In genomic region chr2:174024524-174025270, GRCh38 we compare ENCODE assay signal across 8 cellular contexts. TPM values are rescaled to one million over a fixed set of nuclear protein-coding genes. Genes with fewer than 3 reads are reported as not detected.
DNase-seq lines count a peak whose midpoint lies in the region; ATAC-seq, FAIRE-seq and TF ChIP-seq lines count a peak whose summit lies in the region.

No MANE protein-coding gene starts in this region.

- no TSS peak for BruUV-seq in IMR-90 (replicated peaks; lab: Mats Ljungman, UMichigan)
- no TSS peak for BruUV-seq in MCF 10A (replicated peaks; lab: Mats Ljungman, UMichigan)
- BruUV-seq in HepG2 (replicated peaks; lab: Mats Ljungman, UMichigan): no TSS peak

- H3K9me3 ChIP-seq in IMR-90 (ENCODE audit: control insufficient read depth, insufficient read depth, low read length) (no peaks in the 10 kb centered on the region), HepG2 (ENCODE audit: low read length) (no peaks in the 10 kb centered on the region)

- WGBS in IMR-90 (ENCODE audit: extremely low coverage in 2 of 2, insufficient read length in 1 of 2), 2 experiments: 36% methylated on average over 5 of the region's 14 CpGs; no CpG with 5 or more reads in 1 of the 2 experiments
- WGBS in HepG2 (ENCODE audit: low lambda C conversion rate): 2% methylated on average over 14 of the region's 14 CpGs

- H2AK9ac ChIP-seq in IMR-90 (replicated peaks; ENCODE audit: low read depth, low read length, poor library complexity): peak overlapping the region; percentile 47

- H3K79me1 ChIP-seq in IMR-90 (ENCODE audit: low read depth in 1 of 2, low read length in 2 of 2): no peaks in the 10 kb centered on the region

- H4K8ac ChIP-seq in IMR-90 (ENCODE audit: low read depth in 2 of 2, low read length in 2 of 2): peak overlapping the region; percentile 62 to 63; a peak in 3 of 4 replicates

- H3K4me3 ChIP-seq in IMR-90 (ENCODE audit: insufficient read depth, low read depth, low read length): no peak overlapping the region
- peak overlapping the region; percentile 32 to 70 (median 39) for H3K4me3 ChIP-seq in HepG2 (replicated peaks in 1 of 3; ENCODE audit: insufficient read depth in 1 of 3, low read depth in 2 of 3, low read length in 3 of 3)

- dilution Hi-C loops in IMR-90 (cut with HindIII; ENCODE audit: low sequenced_read_pairs, unreplicated experiment): no loop called here

- peak overlapping the region; percentile 89 for H2AFZ ChIP-seq in IMR-90 (replicated peaks; ENCODE audit: low read length, poor library complexity)
- H2AFZ ChIP-seq in HepG2 (ENCODE audit: low read length): peak overlapping the region; percentile 73

- intact Hi-C loops in IMR-90 (cut with micrococcal nuclease) (no loop called here), MCF 10A (cut with micrococcal nuclease) (no loop called here), HepG2 (cut with micrococcal nuclease; ENCODE audit: unreplicated experiment) (loop anchor here (1.0 to 2.0 kb wide), 2 partner anchors 14 to 66 kb away; no protein-coding TSS in a partner anchor)

- H3K27me3 ChIP-seq in IMR-90 (ENCODE audit: control insufficient read depth, insufficient read depth, low read length): no peaks in the 10 kb centered on the region
- peaks cover 0 to 3% of the 10 kb centered on the region in 2 experiments; a peak in 1 of 5 replicates for H3K27me3 ChIP-seq in HepG2 (ENCODE audit: control insufficient read depth in 1 of 2, insufficient read depth in 2 of 2, low read length in 2 of 2)

- H3K4me1 ChIP-seq in IMR-90 (ENCODE audit: control insufficient read depth, insufficient read depth, low read length) (peaks cover 25% of the 10 kb centered on the region), HepG2 (ENCODE audit: insufficient read depth, low read length) (peaks cover 36% of the 10 kb centered on the region)

- TF ChIP-seq CTCF in IMR-90 (conservative IDR thresholded peaks at IDR 0.05; ENCODE audit: low read depth, low read length) (no peak), MCF 10A (IDR thresholded peaks at IDR 0.05; ENCODE audit: unreplicated experiment) (no peak), HepG2 (CRISPR knock-in tag; IDR thresholded peaks at IDR 0.05) (no peak), GM10248 (IDR thresholded peaks at IDR 0.05; ENCODE audit: control extremely low read depth, extremely low read depth, low read depth, missing control alignments) (no peak)

- no peaks in the 10 kb centered on the region for H3K9me3 Mint-ChIP-seq in MCF 10A (ENCODE audit: unreplicated experiment)

- H2BK5ac ChIP-seq in IMR-90 (ENCODE audit: low read depth, low read length, poor library complexity, severe bottlenecking): peak overlapping the region; percentile 68

- H3K36me3 ChIP-seq in IMR-90 (ENCODE audit: control insufficient read depth, insufficient read depth, low read length): no peaks in the 10 kb centered on the region
- no peaks in the 10 kb centered on the region for H3K36me3 ChIP-seq in HepG2 (replicated peaks in 1 of 2; ENCODE audit: control insufficient read depth in 1 of 2, insufficient read depth in 2 of 2, low read length in 2 of 2)

- H4K20me1 ChIP-seq in IMR-90 (ENCODE audit: insufficient read depth, low read length) (no peaks in the 10 kb centered on the region), HepG2 (ENCODE audit: insufficient read depth, low read length) (no peaks in the 10 kb centered on the region)

- FAIRE-seq in HepG2 (lab: Jason Lieb, UNC): peak; percentile 21

- TF ChIP-seq RAD21 in IMR-90 (IDR thresholded peaks at IDR 0.05; ENCODE audit: low read length) (no peak), HepG2 (CRISPR knock-in tag; IDR thresholded peaks at IDR 0.05) (no peak)

- peak; percentile 16 for ATAC-seq in IMR-90 (ENCODE audit: low read depth)
- peak; percentile 52 for ATAC-seq in HepG2
- ATAC-seq in HG03175 (IDR thresholded peaks at IDR 0.05; ENCODE audit: unreplicated experiment): no peak
- no peak for ATAC-seq in stimulated activated naive CD8-positive, alpha-beta T cell treated with anti-CD3 and anti-CD28 coated beads, Interleukin-15, Interleukin-2, amounts not matched to agents 100 U/mL and 50 U/mL, for 24 hours

- CTCF ChIA-PET in IMR-90 (lab: Yijun Ruan, JAX): interaction anchor here (0.8 kb wide), 1 partner anchor 407 kb away, joined by 3 read pairs; no protein-coding TSS in a partner anchor
- CTCF ChIA-PET in MCF 10A (lab: Yijun Ruan, JAX): interaction anchor here (0.6 to 1.5 kb wide), 3 partner anchors 9 to 451 kb away, joined by 3 read pairs; no protein-coding TSS in a partner anchor
- CTCF ChIA-PET in HepG2 (lab: Yijun Ruan, JAX; ENCODE audit: low intra/inter-chr PET ratio, low total read pairs): no interaction called here
- CTCF ChIA-PET in GM10248 (lab: Yijun Ruan, JAX): interaction anchor here (0.9 to 1.4 kb wide), 6 partner anchors 9 to 33 kb away, joined by 3 to 4 read pairs (median 3); no protein-coding TSS in a partner anchor

- TF ChIP-seq POLR2A in IMR-90 (IDR thresholded peaks at IDR 0.05; ENCODE audit: low read depth, low read length) (no peak), HepG2 (IDR thresholded peaks at IDR 0.05; ENCODE audit: insufficient read depth in 1 of 2, low read depth in 2 of 2, low read length in 2 of 2) (0 out of 4 replicates have a peak, but pooled peaks of 1 of the 2 experiments have one; percentile 37)

- peak overlapping the region; percentile 20; the same call in 1 of the 2 replicates for H3K56ac ChIP-seq in IMR-90 (ENCODE audit: extremely low read depth, insufficient read depth, low read length)

- peak overlapping the region; percentile 78 for H3K18ac ChIP-seq in IMR-90 (ENCODE audit: low read depth, low read length)

- no peaks in the 10 kb centered on the region for H3K79me2 ChIP-seq in HepG2 (ENCODE audit: insufficient read depth, low read length)

- in situ Hi-C loops in IMR-90 (cut with MboI; ENCODE audit: low sequenced_read_pairs) (no loop called here), HepG2 (cut with HindIII; ENCODE audit: extremely low pct_ligation_motif_present, low pct_unique_long_range_greater_than_20kb) (loop anchor here (25.0 kb wide), 1 partner anchor 612 kb away; no protein-coding TSS in a partner anchor), KBM-7 (cut with MboI; ENCODE audit: low pct_unique_long_range_greater_than_20kb, low sequenced_read_pairs) (no loop called here)

- H4K91ac ChIP-seq in IMR-90 (ENCODE audit: insufficient read depth, low read depth, low read length): peak overlapping the region; percentile 69

- peak overlapping the region; percentile 88 for H2BK120ac ChIP-seq in IMR-90 (ENCODE audit: low read depth, low read length)

- no peak overlapping the region for H3K4me3 Mint-ChIP-seq in MCF 10A (ENCODE audit: unreplicated experiment)

- peak overlapping the region; percentile 80 for H3K4ac ChIP-seq in IMR-90 (ENCODE audit: low read depth, low read length)

- POLR2A ChIA-PET in IMR-90 (lab: Charles Lee; ENCODE audit: unreplicated experiment): interaction anchor here (1.5 kb wide), 1 partner anchor 59 kb away, joined by 8 read pairs; no protein-coding TSS in a partner anchor
- POLR2A ChIA-PET in MCF 10A (lab: Yijun Ruan, JAX): interaction anchor here (0.7 to 1.9 kb wide), 10 partner anchors 10 to 1972 kb away, joined by 3 to 7 read pairs (median 4); partner anchors contain the start of gene SP3
- POLR2A ChIA-PET in HepG2 (lab: Yijun Ruan, JAX): interaction anchor here (0.9 to 2.5 kb wide), 6 partner anchors 13 to 224 kb away, joined by 3 to 11 read pairs (median 4); partner anchors contain the start of gene OLA1
- POLR2A ChIA-PET in GM10248 (lab: Yijun Ruan, JAX): no interaction called here

- H3K9ac ChIP-seq in IMR-90 (ENCODE audit: low read depth, low read length): peak overlapping the region; percentile 10; the same call in 1 of the 2 replicates
- peak overlapping the region; percentile 49 for H3K9ac ChIP-seq in HepG2 (ENCODE audit: insufficient read depth, low read depth, low read length)

- no peaks in the 10 kb centered on the region for H3K27me3 Mint-ChIP-seq in MCF 10A (ENCODE audit: insufficient read depth, unreplicated experiment)

- peak overlapping the region; percentile 76; the same call in 1 of the 2 replicates for H3K14ac ChIP-seq in IMR-90 (replicated peaks; ENCODE audit: low read depth, low read length)

- peak overlapping the region; percentile 57 for H4K5ac ChIP-seq in IMR-90 (ENCODE audit: low read depth, low read length)

- peak overlapping the region; percentile 64 for H3K23ac ChIP-seq in IMR-90 (ENCODE audit: low read depth, low read length)

- peaks cover 9% of the 10 kb centered on the region for H3K4me1 Mint-ChIP-seq in MCF 10A (ENCODE audit: insufficient read depth, unreplicated experiment)

- TF ChIP-seq EP300 in HepG2 (IDR thresholded peaks at IDR 0.05; ENCODE audit: low read depth in 2 of 2, low read length in 2 of 2) (no peak), HepG2 (CRISPR knock-in tag; IDR thresholded peaks at IDR 0.05; ENCODE audit: borderline replicate concordance) (no peak)

- H2AK5ac ChIP-seq in IMR-90 (ENCODE audit: low read depth, low read length): peak overlapping the region; percentile 58; the same call in 1 of the 2 replicates

- H3K9me1 ChIP-seq in IMR-90 (ENCODE audit: insufficient read depth, low read length): peaks cover 6% of the 10 kb centered on the region

- peak overlapping the region; percentile 72; the same call in 2 of the 3 replicates for H2BK15ac ChIP-seq in IMR-90 (ENCODE audit: low read depth, low read length)

- peak overlapping the region; percentile 84 for H3K27ac Mint-ChIP-seq in MCF 10A (ENCODE audit: low read depth, unreplicated experiment)

- H3K4me2 ChIP-seq in IMR-90 (ENCODE audit: low read depth, low read length) (peak overlapping the region; percentile 15; the same call in 1 of the 2 replicates), HepG2 (ENCODE audit: low read depth, low read length) (peak overlapping the region; percentile 94)

- peak; percentile 80 for DNase-seq in IMR-90
- DNase-seq in MCF 10A (ENCODE audit: unreplicated experiment): peak; percentile 27
- DNase-seq in HepG2 (ENCODE audit: low spot score): no peak
- no peak for DNase-seq in GM10248 (ENCODE audit: extremely low spot score)
- no peak for DNase-seq in KBM-7
- DNase-seq in stimulated activated naive CD8-positive, alpha-beta T cell treated with anti-CD3 and anti-CD28 coated beads, Interleukin-15, Interleukin-2, amounts not matched to agents 100 U/mL and 50 U/mL, for 24 hours: no peak

- peak overlapping the region; percentile 47 for H2BK20ac ChIP-seq in IMR-90 (ENCODE audit: low read depth, low read length)

- H3K27ac ChIP-seq in IMR-90 (ENCODE audit: insufficient read depth, low read length) (peak overlapping the region; percentile 89; the same call in 1 of the 2 replicates), HepG2 (ENCODE audit: extremely low read length, insufficient read depth, low read length) (no peak overlapping the region), temporal lobe (ENCODE audit: low read depth, low read length) (peak overlapping the region; percentile 45)

- H3K36me3 Mint-ChIP-seq in MCF 10A (ENCODE audit: insufficient read depth, unreplicated experiment): peaks cover 7% of the 10 kb centered on the region

RNA-seq across cellular contexts. Expression of gene SP3, which starts 59.5 kb away (rescaled TPM):
- total RNA-seq in IMR-90 (2012; rRNA removed) (136 and 137 TPM in 2 replicates), MCF 10A (2022) (62.1 and 73.8 TPM in 2 replicates), HepG2 (2016; rRNA removed; fragmentation: Illumina TruSeq; extraction: Trizol) (132 and 171 TPM in 2 replicates), temporal lobe (103 TPM)
- polyA plus RNA-seq in IMR-90 (2012; rRNA removed) (19.9 and 26.7 TPM in 2 replicates), HepG2 (2011; rRNA removed) (53.9 and 57.3 TPM in 2 replicates)
- 4.2 and 6.6 TPM in 2 replicates for polyA plus RNA-seq in IMR-90 (2012; cell fraction: cytosol; rRNA removed)
- 6.3 and 36.0 TPM in 2 replicates for polyA plus RNA-seq in IMR-90 (2012; cell fraction: nucleus; rRNA removed; ENCODE audit: low replicate concordance)
- 46.7 and 54.6 TPM in 2 replicates for total RNA-seq in HepG2 (2016; cell fraction: cytosol; rRNA removed; fragmentation: Illumina TruSeq; extraction: Trizol; ENCODE audit: low read depth)
- 129 and 171 TPM in 2 replicates for total RNA-seq in HepG2 (2016; cell fraction: insoluble cytoplasmic fraction; rRNA removed; fragmentation: Illumina TruSeq; extraction: Trizol)
- total RNA-seq in HepG2 (2016; cell fraction: membrane; rRNA removed; fragmentation: Illumina TruSeq; extraction: Trizol): 117 and 137 TPM in 2 replicates
- total RNA-seq in HepG2 (2016; cell fraction: nucleus; rRNA removed; fragmentation: Illumina TruSeq; extraction: Trizol): 111 and 118 TPM in 2 replicates
- 24.5 and 38.2 TPM in 2 replicates for polyA plus RNA-seq in HepG2 (2011; cell fraction: cytosol; rRNA removed)
- 29.7 TPM in 2 replicates for polyA plus RNA-seq in HepG2 (2011; cell fraction: nucleus; rRNA removed)
- polyA plus RNA-seq in HepG2 (2012): 42.0 and 48.0 TPM in 2 replicates
- 5.3 and 5.5 TPM in 2 replicates for polyA plus RNA-seq in HepG2 (2016; cell fraction: cytosol; fragmentation: Illumina TruSeq; extraction: Trizol; ENCODE audit: low read depth)
- 79.1 and 85.5 TPM in 2 replicates for polyA plus RNA-seq in HepG2 (2016; cell fraction: insoluble cytoplasmic fraction; fragmentation: Illumina TruSeq; extraction: Trizol; ENCODE audit: low read depth)
- 24.8 and 28.9 TPM in 2 replicates for polyA plus RNA-seq in HepG2 (2016; cell fraction: membrane; fragmentation: Illumina TruSeq; extraction: Trizol; ENCODE audit: low read depth)
- 51.2 and 54.9 TPM in 2 replicates for polyA plus RNA-seq in HepG2 (2016; cell fraction: nucleus; fragmentation: Illumina TruSeq; extraction: Trizol; ENCODE audit: insufficient read depth, low read depth)
- polyA minus RNA-seq in HepG2 (2011; rRNA and poly(A)+ RNA removed; ENCODE audit: low replicate concordance): 45.0 and 74.0 TPM in 2 replicates
- 67.2 and 72.9 TPM in 2 replicates for polyA minus RNA-seq in HepG2 (2011; cell fraction: cytosol; rRNA and poly(A)+ RNA removed)
- polyA minus RNA-seq in HepG2 (2011; cell fraction: nucleus; rRNA and poly(A)+ RNA removed): 202 and 214 TPM in 2 replicates

Comparison
In these comparisons a context has a peak if more than half of its experiments do, and no peak if none do; other contexts are left out.
1. ATAC-seq: peak in IMR-90 (single experiment) and HepG2 (single experiment); none in HG03175 (single experiment) and stimulated activated naive CD8-positive, alpha-beta T cell treated with anti-CD3 and anti-CD28 coated beads, Interleukin-15, Interleukin-2, amounts not matched to agents 100 U/mL and 50 U/mL, for 24 hours (single experiment).
2. DNase-seq: peak in IMR-90 (single experiment) and MCF 10A (single experiment); none in HepG2 (single experiment), GM10248 (single experiment), KBM-7 (single experiment) and stimulated activated naive CD8-positive, alpha-beta T cell treated with anti-CD3 and anti-CD28 coated beads, Interleukin-15, Interleukin-2, amounts not matched to agents 100 U/mL and 50 U/mL, for 24 hours (single experiment).